Comparison of ENCODE assay signal across 1 cellular context in the genomic region with DNA sequence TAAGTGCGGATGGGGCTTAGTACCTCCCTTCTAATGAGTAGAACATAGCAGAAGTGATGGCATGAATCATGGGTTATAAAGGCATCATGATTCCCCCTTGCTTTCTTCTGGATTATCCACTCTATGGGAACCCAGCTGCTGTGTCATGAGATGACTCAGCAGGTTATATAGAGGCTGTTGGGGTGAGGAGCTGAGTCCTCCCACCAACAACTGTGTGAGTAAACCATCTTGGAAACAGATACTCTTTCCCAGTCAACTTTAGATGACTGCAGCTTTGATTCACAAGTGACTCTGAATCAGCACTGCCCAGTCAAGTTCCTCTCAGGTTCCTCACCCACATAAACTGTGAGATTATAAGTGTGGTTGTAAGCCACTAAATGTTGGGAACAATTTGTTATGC.
A peak's percentile ranks its signal among the peaks of the same experiment; 100 is the strongest.
TF ChIP-seq lines count a peak whose summit lies in the region.

No MANE protein-coding gene starts in this region.

TF ChIP-seq in H1, 55 proteins besides CTCF, POLR2A, EP300 and RAD21:
- TF ChIP-seq NRF1 (IDR thresholded peaks at IDR 0.05; ENCODE audit: low read depth, low read length) (no peak), GTF2F1 (IDR thresholded peaks at IDR 0.05; ENCODE audit: borderline replicate concordance, low read depth, low read length) (no peak), BACH1 (IDR thresholded peaks at IDR 0.05; ENCODE audit: low read length) (peak; percentile 90), MAFK (IDR thresholded peaks at IDR 0.05; ENCODE audit: low read depth, low read length) (peak; percentile 46; the same call in 1 of the 2 replicates)
